1 cellular context compared by ENCODE assay signal in genomic region chr2:173043466-173043865, GRCh38.
TF ChIP-seq lines count a peak whose summit lies in the region.

No MANE protein-coding gene starts in this region.

TF ChIP-seq in H1, 55 proteins besides CTCF, POLR2A, EP300 and RAD21 (continued from another document):
- TF ChIP-seq ASH2L (IDR thresholded peaks at IDR 0.05; ENCODE audit: low read length): no peak
- no peak for TF ChIP-seq SRF (IDR thresholded peaks at IDR 0.05; ENCODE audit: low read depth, low read length)
- no peak for TF ChIP-seq POLR2AphosphoS5 (IDR thresholded peaks at IDR 0.05; ENCODE audit: low read depth, low read length)
- TF ChIP-seq EGR1 (IDR thresholded peaks at IDR 0.05; ENCODE audit: borderline replicate concordance, low read depth, low read length): no peak
- no peak for TF ChIP-seq RNF2 (IDR thresholded peaks at IDR 0.05; ENCODE audit: borderline replicate concordance, low read depth, low read length, missing control alignments, poor library complexity, severe bottlenecking)
- TF ChIP-seq CBX8 (IDR thresholded peaks at IDR 0.05; ENCODE audit: borderline replicate concordance, low read depth, low read length): no peak
- TF ChIP-seq GABPA (IDR thresholded peaks at IDR 0.05; ENCODE audit: borderline replicate concordance, insufficient read depth, low read length): no peak
